In genomic region chr13:32211788-32212187, GRCh38 we compare ENCODE assay signal across 15 cellular contexts.
DNase-seq lines count a peak whose midpoint lies in the region; ATAC-seq and TF ChIP-seq lines count a peak whose summit lies in the region.
"Had no signal": no experiment of that assay in that cellular context is flagged by ENCODE, and none has a peak within 500 bp of the region (broad histone marks: within the 10 kb centered on the region; RNA-seq: fewer than 3 reads in every experiment).

No MANE protein-coding gene starts in this region.

- no peaks in the 10 kb centered on the region for H3K27me3 ChIP-seq in right lobe of liver
- H3K27me3 ChIP-seq: pancreas, testis had no signal

- H3K36me3 Mint-ChIP-seq in T-cell = peaks cover 9% of the 10 kb centered on the region

- H3K4me1 Mint-ChIP-seq in T-cell = no peaks in the 10 kb centered on the region

- H3K27me3 Mint-ChIP-seq in T-cell = no peaks in the 10 kb centered on the region

- no peaks in the 10 kb centered on the region for H3K4me1 ChIP-seq in right lobe of liver
- H3K4me1 ChIP-seq: pancreas, testis had no signal

- H3K9me3 ChIP-seq in right lobe of liver = no peaks in the 10 kb centered on the region
- H3K9me3 ChIP-seq: HAP-1, pancreas, testis had no signal

- H3K4me3 ChIP-seq in right lobe of liver = no peak overlapping the region
- H3K4me3 ChIP-seq: HAP-1, pancreas, PC-9, testis had no signal

- no peak overlapping the region for H3K4me3 Mint-ChIP-seq in T-cell

- no peaks in the 10 kb centered on the region for H3K9me3 Mint-ChIP-seq in T-cell

- no peak for TF ChIP-seq CTCF in right lobe of liver (IDR thresholded peaks at IDR 0.05)

- no peak overlapping the region for H3K27ac ChIP-seq in right lobe of liver
- H3K27ac ChIP-seq: pancreas, PC-9, testis had no signal

- CTCF ChIA-PET in T-cell (lab: Charles Lee) = interaction anchor here in 1 of 2 donors (0.6 kb wide), 1 partner anchor 1071 kb away, joined by 5 read pairs; no protein-coding TSS in a partner anchor

- intact Hi-C loops in head of caudate nucleus (cut with DNase I) (no loop called here), right lobe of liver (cut with DNase I) (no loop called here)

- TF ChIP-seq POLR2A in right lobe of liver (IDR thresholded peaks at IDR 0.05) = no peak

- POLR2A ChIA-PET in T-cell (lab: Charles Lee) = no interaction called here

- H3K36me3 ChIP-seq in right lobe of liver = peaks cover 0 to 10% (median 0%) of the 10 kb centered on the region in 4 donors
- H3K36me3 ChIP-seq: HAP-1 had no signal

- WGBS in right lobe of liver (ENCODE audit: insufficient coverage, low coverage, low lambda C conversion rate, missing lambda C conversion rate) = 93% methylated on average over 3 of the region's 3 CpGs

- ATAC-seq in T-cell (replicated peaks in 1 of 4) = no peak
- no peak for ATAC-seq in right lobe of liver

- DNase-seq in AG08396 (ENCODE audit: low spot score) (peak; percentile 66), LHCN-M2 (ENCODE audit: low read depth) (peak; percentile 90), fibroblast of gingiva (ENCODE audit: low read depth) (peak; percentile 86), myocyte (ENCODE audit: low read depth) (peak; percentile 92), T-cell (no peak), head of caudate nucleus (no peak), GM19238 (ENCODE audit: insufficient read length, low spot score) (no peak), right lobe of liver (no peak)
- DNase-seq: amniotic stem cell, C1 segment of cervical spinal cord, KG1, pancreas, PC-9, testis had no signal

- no peak overlapping the region for H3K27ac Mint-ChIP-seq in T-cell

Comparison
In these comparisons a context has a peak if more than half of its experiments do, and no peak if none do; other contexts are left out.
1. DNase-seq: peak in AG08396 (single experiment), LHCN-M2 (single experiment), fibroblast of gingiva (single experiment) and myocyte (single experiment); none in T-cell (0 of 34), head of caudate nucleus (0 of 42), GM19238 (single experiment) and right lobe of liver (0 of 3).